In the genomic region with DNA sequence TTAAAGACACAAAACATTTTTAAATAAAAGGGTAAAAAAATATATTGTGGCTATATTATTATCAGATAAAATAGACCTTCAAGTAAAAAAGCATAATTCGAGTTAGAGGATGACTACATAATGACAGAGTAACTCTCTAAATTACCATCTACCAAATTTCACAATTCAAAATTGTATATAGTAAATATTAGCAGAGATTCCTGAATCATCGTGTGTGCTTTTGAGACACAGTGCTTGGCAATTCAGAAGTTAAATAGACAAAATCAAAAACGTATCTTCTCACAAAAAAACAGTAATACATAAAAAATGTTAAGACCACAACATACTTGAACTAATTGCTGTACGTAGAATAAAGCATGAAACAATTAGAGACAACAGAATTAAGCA, we compare ENCODE assay signal across 21 cellular contexts.
A peak's percentile ranks its signal among the peaks of the same experiment; 100 is the strongest.
DNase-seq lines count a peak whose midpoint lies in the region; ATAC-seq and TF ChIP-seq lines count a peak whose summit lies in the region.
"Had no signal": no experiment of that assay in that cellular context is flagged by ENCODE, and none has a peak within 500 bp of the region (broad histone marks: within the 10 kb centered on the region; RNA-seq: fewer than 3 reads in every experiment).

No MANE protein-coding gene starts in this region.

- no peak for TF ChIP-seq POLR2A in right lobe of liver (IDR thresholded peaks at IDR 0.05)

- TF ChIP-seq CTCF in choroid plexus epithelial cell (conservative IDR thresholded peaks at IDR 0.05; ENCODE audit: low read depth, low read length) = no peak
- TF ChIP-seq CTCF in right lobe of liver (IDR thresholded peaks at IDR 0.05) = no peak

- H3K36me3 ChIP-seq in right lobe of liver = no peaks in the 10 kb centered on the region
- H3K36me3 ChIP-seq: colonic mucosa, gastrocnemius medialis, prostate gland, upper lobe of right lung had no signal

- ATAC-seq in right lobe of liver (peak in 1 of 4 donors; percentile 2), right cardiac atrium (no peak), GM18517 (IDR thresholded peaks at IDR 0.05; ENCODE audit: unreplicated experiment) (no peak), GM19467 (IDR thresholded peaks at IDR 0.05; ENCODE audit: unreplicated experiment) (no peak)
- ATAC-seq: activated CD8-positive, alpha-beta T cell treated with anti-CD3 and anti-CD28 coated beads for 36 hours had no signal

- H3K27ac ChIP-seq in right lobe of liver (peak overlapping the region; percentile 19 to 71 (median 63)), right cardiac atrium (ENCODE audit: low read length) (no peak overlapping the region)
- H3K27ac ChIP-seq: body of pancreas, colonic mucosa, gastrocnemius medialis, prostate gland, upper lobe of right lung had no signal

- H3K9me3 ChIP-seq in right lobe of liver (no peaks in the 10 kb centered on the region), right cardiac atrium (ENCODE audit: control insufficient read depth, low read length) (no peaks in the 10 kb centered on the region)
- H3K9me3 ChIP-seq: body of pancreas, colonic mucosa, gastrocnemius medialis, prostate gland, upper lobe of right lung had no signal

- peak; percentile 6 for DNase-seq in AG08395 (ENCODE audit: low spot score)
- peak; percentile 64 for DNase-seq in LHCN-M2 (ENCODE audit: low read depth)
- DNase-seq in choroid plexus epithelial cell (ENCODE audit: low read depth) = peak; percentile 38
- no peak for DNase-seq in right lobe of liver
- DNase-seq in DMS79 (lab: John Stamatoyannopoulos, UW) = no peak
- no peak for DNase-seq in right cardiac atrium
- DNase-seq: activated CD4-positive, CD25-positive, alpha-beta regulatory T cell; activated CD8-positive, alpha-beta T cell treated with anti-CD3 and anti-CD28 coated beads for 36 hours; activated naive CD4-positive, alpha-beta T cell treated with anti-CD3 and anti-CD28 coated beads, Interleukin-2, amount 50 U/mL, for 16 hours; activated T-cell treated with anti-CD3 and anti-CD28 coated beads, Interleukin-2, amount 50 U/mL, for 24 hours; H7; stimulated activated CD4-positive, alpha-beta T cell treated with anti-CD3 and anti-CD28 coated beads, Interleukin-12 subunit alpha, Interleukin-12 subunit beta, amount 100 ng/mL, for 4 hours; stimulated activated CD8-positive, alpha-beta memory T cell treated with anti-CD3 and anti-CD28 coated beads, Interleukin-4, amount 100 ng/mL, for 48 hours; T-helper 9 cell had no signal

- WGBS in right lobe of liver (ENCODE audit: insufficient coverage, low coverage, low lambda C conversion rate, missing lambda C conversion rate) = 38% methylated on average over 4 of the region's 4 CpGs
- WGBS in right cardiac atrium = 85% methylated on average over 4 of the region's 4 CpGs

- H3K4me3 ChIP-seq in choroid plexus epithelial cell (ENCODE audit: low read depth, low read length) (no peak overlapping the region), right lobe of liver (no peak overlapping the region), right cardiac atrium (ENCODE audit: low read length) (no peak overlapping the region)
- H3K4me3 ChIP-seq: body of pancreas, colonic mucosa, gastrocnemius medialis, prostate gland, upper lobe of right lung had no signal

- H3K27me3 ChIP-seq in right lobe of liver = no peaks in the 10 kb centered on the region
- no peaks in the 10 kb centered on the region for H3K27me3 ChIP-seq in right cardiac atrium (ENCODE audit: control insufficient read depth, insufficient read depth)
- H3K27me3 ChIP-seq: body of pancreas, colonic mucosa, gastrocnemius medialis, upper lobe of right lung had no signal

- H3K4me1 ChIP-seq in right lobe of liver (peaks cover 0 to 39% (median 4%) of the 10 kb centered on the region in 4 donors), right cardiac atrium (ENCODE audit: control insufficient read depth, insufficient read depth, low read length) (no peaks in the 10 kb centered on the region)
- H3K4me1 ChIP-seq: body of pancreas, colonic mucosa, gastrocnemius medialis, prostate gland had no signal

- intact Hi-C loops in right lobe of liver (cut with DNase I) = no loop called here
- intact Hi-C loops in right cardiac atrium (cut with DNase I) = no loop called here

Comparison
In these comparisons a context has a peak if more than half of its experiments do, and no peak if none do; other contexts are left out.
1. DNase-seq: peak in AG08395 (single experiment), LHCN-M2 (single experiment) and choroid plexus epithelial cell (single experiment); none in right lobe of liver (0 of 3), DMS79 (single experiment) and right cardiac atrium (0 of 3).